In genomic region chr2:58046585-58047372, GRCh38 we compare ENCODE assay signal across 1 cellular context.
TF ChIP-seq lines count a peak whose summit lies in the region.

Gene VRK2, plus strand, starts transcription at chr2:58046806. Its CDS starts 2,026 bp downstream, at chr2:58048832.

TF ChIP-seq in K562, 482 proteins besides CTCF, POLR2A, EP300 and RAD21 (continued from another document and continues in another):
- TF ChIP-seq MBD1 (CRISPR knock-in tag; IDR thresholded peaks at IDR 0.05) (no peak), ATF7 (IDR thresholded peaks at IDR 0.05) (peak; percentile 59), ZNF668 (CRISPR knock-in tag; IDR thresholded peaks at IDR 0.05) (no peak), NFIX (CRISPR knock-in tag; IDR thresholded peaks at IDR 0.05; ENCODE audit: low read depth) (no peak), ZNF780A (CRISPR knock-in tag; IDR thresholded peaks at IDR 0.05) (no peak), EZH2 (IDR thresholded peaks at IDR 0.05; ENCODE audit: borderline replicate concordance, low read depth, low read length) (no peak), MAX (CRISPR knock-in tag; IDR thresholded peaks at IDR 0.05) (peak; percentile 89), CLOCK (CRISPR knock-in tag; IDR thresholded peaks at IDR 0.05; ENCODE audit: borderline replicate concordance) (no peak), POU5F1 (IDR thresholded peaks at IDR 0.05; ENCODE audit: borderline replicate concordance, low read depth, low read length, partially characterized antibody) (no peak), ARNT (IDR thresholded peaks at IDR 0.05) (no peak), FOXJ2 (tag; IDR thresholded peaks at IDR 0.05) (no peak), ZNF512 (tag; IDR thresholded peaks at IDR 0.05) (no peak), NRF1 (conservative IDR thresholded peaks at IDR 0.05 in 1 of 2, IDR thresholded peaks at IDR 0.05 in 1 of 2) (peak; percentile 80 to 84), CHD7 (IDR thresholded peaks at IDR 0.05; ENCODE audit: low read depth, low read length) (no peak), KDM1A (IDR thresholded peaks at IDR 0.05) (no peak), MBD2 (IDR thresholded peaks at IDR 0.05; ENCODE audit: borderline replicate concordance, low read depth) (peak; percentile 45; the same call in 1 of the 2 replicates), ZKSCAN1 (IDR thresholded peaks at IDR 0.05; ENCODE audit: low read depth, low read length) (no peak), TEAD4 (IDR thresholded peaks at IDR 0.05; ENCODE audit: low read length) (no peak), TEAD4 (CRISPR knock-in tag; IDR thresholded peaks at IDR 0.05; ENCODE audit: borderline replicate concordance) (no peak), TCF3 (CRISPR knock-in tag; IDR thresholded peaks at IDR 0.05) (no peak), KLF10 (CRISPR knock-in tag; IDR thresholded peaks at IDR 0.05) (no peak), BRF1 (IDR thresholded peaks at IDR 0.05; ENCODE audit: borderline replicate concordance, extremely low read depth, insufficient read length) (no peak), NFRKB (IDR thresholded peaks at IDR 0.05; ENCODE audit: low read depth) (0 out of 2 replicates have a peak, but pooled peaks have one; percentile 22), MXD1 (CRISPR knock-in tag; IDR thresholded peaks at IDR 0.05; ENCODE audit: borderline replicate concordance, poor library complexity, severe bottlenecking) (no peak), ZNF586 (CRISPR knock-in tag; conservative IDR thresholded peaks at IDR 0.05) (no peak), HBP1 (CRISPR knock-in tag; IDR thresholded peaks at IDR 0.05) (no peak), E2F5 (CRISPR knock-in tag; IDR thresholded peaks at IDR 0.05) (peak; percentile 81; the same call in 1 of the 2 replicates), SETDB1 (IDR thresholded peaks at IDR 0.05; ENCODE audit: low read length) (no peak)
